Comparison of ENCODE assay signal across 8 cellular contexts in the genomic region with DNA sequence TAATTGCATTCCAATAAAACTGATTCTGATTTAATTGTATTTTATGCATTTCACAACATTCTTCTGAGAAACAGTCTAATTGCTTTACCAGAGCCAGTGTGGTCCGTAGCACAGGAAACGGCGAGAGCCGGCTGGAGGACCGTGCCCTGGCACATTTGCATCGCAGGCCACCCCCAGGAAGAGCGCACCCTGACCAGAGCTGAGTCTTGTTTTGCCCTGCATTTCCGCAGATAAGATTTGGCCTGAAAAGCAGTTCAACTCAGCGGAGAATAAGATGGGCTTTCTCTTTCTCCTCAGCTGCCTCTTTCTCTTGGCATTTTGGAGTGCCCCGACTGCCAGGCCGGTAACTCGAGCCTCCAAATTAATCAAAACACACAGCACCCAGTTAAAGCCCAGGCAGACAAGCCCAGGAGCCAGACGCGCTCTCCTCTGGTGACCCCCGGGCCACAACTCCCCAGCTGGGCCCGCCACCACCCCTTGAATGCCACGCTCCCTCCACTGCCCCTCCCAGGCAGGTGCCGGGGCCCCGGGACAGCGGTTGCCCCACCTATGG. TPM values are rescaled to one million over a fixed set of nuclear protein-coding genes. Genes with fewer than 3 reads are reported as not detected.
DNase-seq lines count a peak whose midpoint lies in the region; ATAC-seq and TF ChIP-seq lines count a peak whose summit lies in the region.

No MANE protein-coding gene starts in this region.

- peaks cover 6 to 9% of the 10 kb centered on the region in 2 donors for H3K9me3 Mint-ChIP-seq in activated T-cell treated with anti-CD3 and anti-CD28 coated beads, Interleukin-2, amount 50 U/mL, for 72 hours

- ATAC-seq in activated T-cell treated with anti-CD3 and anti-CD28 coated beads, Interleukin-2, amount 50 U/mL, for 72 hours (replicated peaks in 1 of 2) = no peak
- ATAC-seq in HG02623 (IDR thresholded peaks at IDR 0.05; ENCODE audit: unreplicated experiment) (peak; percentile 61), foreskin keratinocyte (peak; percentile 19)

- peak overlapping the region; percentile 47 to 50 for H3K4me3 ChIP-seq in prostate gland

- no peak overlapping the region for H3K27ac Mint-ChIP-seq in activated T-cell treated with anti-CD3 and anti-CD28 coated beads, Interleukin-2, amount 50 U/mL, for 72 hours

- no peak for DNase-seq in activated T-cell treated with anti-CD3 and anti-CD28 coated beads, Interleukin-2, amount 50 U/mL, for 72 hours
- no peak for DNase-seq in activated T-cell treated with anti-CD3 and anti-CD28 coated beads, Interleukin-2, amount 50 U/mL, for 1 hour
- DNase-seq in RPMI7951 (ENCODE audit: low read depth) = peak; percentile 33
- no peak for DNase-seq in foreskin keratinocyte
- DNase-seq in prostate gland (ENCODE audit: low spot score) = no peak
- DNase-seq in epidermal melanocyte (ENCODE audit: insufficient read length, low spot score) = no peak
- DNase-seq in T1000 (lab: John Stamatoyannopoulos, UW) = no peak

- H3K4me3 Mint-ChIP-seq in activated T-cell treated with anti-CD3 and anti-CD28 coated beads, Interleukin-2, amount 50 U/mL, for 72 hours = peak overlapping the region; percentile 68 to 69

- intact Hi-C loops in prostate gland (cut with DNase I) = no loop called here

- under 1% methylated on average over 16 of the region's 20 CpGs for WGBS in prostate gland

- peaks cover 10% of the 10 kb centered on the region for H3K4me1 Mint-ChIP-seq in activated T-cell treated with anti-CD3 and anti-CD28 coated beads, Interleukin-2, amount 50 U/mL, for 72 hours (ENCODE audit: low read depth)

- no peaks in the 10 kb centered on the region for H3K36me3 ChIP-seq in prostate gland

- no peak for TF ChIP-seq CTCF in foreskin keratinocyte (conservative IDR thresholded peaks at IDR 0.05)
- no peak for TF ChIP-seq CTCF in prostate gland (IDR thresholded peaks at IDR 0.05)

- H3K27ac ChIP-seq in foreskin keratinocyte (no peak overlapping the region), prostate gland (peak overlapping the region; percentile 54 to 76)

- H3K36me3 Mint-ChIP-seq in activated T-cell treated with anti-CD3 and anti-CD28 coated beads, Interleukin-2, amount 50 U/mL, for 72 hours (ENCODE audit: insufficient read depth in 2 of 2) = peaks cover 0 to 3% of the 10 kb centered on the region in 2 donors

- H3K27me3 Mint-ChIP-seq in activated T-cell treated with anti-CD3 and anti-CD28 coated beads, Interleukin-2, amount 50 U/mL, for 72 hours (ENCODE audit: low read depth) = peaks cover 75% of the 10 kb centered on the region

- H3K4me1 ChIP-seq in foreskin keratinocyte (no peaks in the 10 kb centered on the region), prostate gland (replicated peaks) (no peaks in the 10 kb centered on the region)

- H3K27me3 ChIP-seq in foreskin keratinocyte = peaks cover 73% of the 10 kb centered on the region
- H3K27me3 ChIP-seq in prostate gland (replicated peaks; ENCODE audit: insufficient read depth) = no peaks in the 10 kb centered on the region

- TF ChIP-seq POLR2A in prostate gland (IDR thresholded peaks at IDR 0.05) = no peak

- H3K9me3 ChIP-seq in prostate gland = no peaks in the 10 kb centered on the region

RNA-seq across cellular contexts. Expression of a gene that starts 0.5 kb away (rescaled TPM):
- total RNA-seq in activated T-cell treated with anti-CD3 and anti-CD28 coated beads, Interleukin-2, amount 50 U/mL, for 72 hours = under 1 TPM; 0.02 to 0.16 TPM
- 0.72 and 1.4 TPM in 2 replicates for total RNA-seq in RPMI7951 (2014; rRNA removed; shearing (Covaris generic))
- total RNA-seq in foreskin keratinocyte = 0.49 and 1.5 TPM in 2 replicates
- 0.13 and 0.26 TPM in 2 replicates for polyA plus RNA-seq in foreskin keratinocyte
- total RNA-seq in prostate gland = 1 to 10 TPM; 3.0 to 6.1 TPM

RNA-seq across cellular contexts. Expression of a gene that starts 0.9 kb away (rescaled TPM):
- under 1 TPM in 1 of 2 donors, not detected in 1; 0.39 TPM for total RNA-seq in activated T-cell treated with anti-CD3 and anti-CD28 coated beads, Interleukin-2, amount 50 U/mL, for 72 hours
- total RNA-seq in RPMI7951 (2014; rRNA removed; shearing (Covaris generic)) = 0.29 and 1.2 TPM in 2 replicates
- 0.07 and 0.34 TPM in 2 replicates for total RNA-seq in foreskin keratinocyte
- 0.01 and 0.12 TPM in 2 replicates for polyA plus RNA-seq in foreskin keratinocyte
- total RNA-seq in prostate gland = 1 to 10 TPM; 3.5 to 7.0 TPM

Comparison
In these comparisons a context has a peak if more than half of its experiments do, and no peak if none do; other contexts are left out.
1. ATAC-seq: peak in HG02623 (single experiment) and foreskin keratinocyte (single experiment); none in activated T-cell treated with anti-CD3 and anti-CD28 coated beads, Interleukin-2, amount 50 U/mL, for 72 hours (0 of 2).